ENCODE assay signal across 20 cellular contexts in genomic region chr15:78685925-78686324, GRCh38. TPM values are rescaled to one million over a fixed set of nuclear protein-coding genes. Genes with fewer than 3 reads are reported as not detected.
"Had no signal": no experiment of that assay in that cellular context is flagged by ENCODE, and none has a peak within 500 bp of the region (broad histone marks: within the 10 kb centered on the region; RNA-seq: fewer than 3 reads in every experiment).

No MANE protein-coding gene starts in this region.

- H3K36me3 ChIP-seq: heart left ventricle, lower lobe of right lung, neutrophil, thyroid gland, uterus, WERI-Rb-1 had no signal

- H3K4me1 ChIP-seq: lower lobe of right lung, thyroid gland, uterus had no signal

- H3K27ac ChIP-seq: dorsolateral prefrontal cortex, heart left ventricle, lower lobe of right lung, neutrophil, thyroid gland, uterus had no signal

- H3K4me1 Mint-ChIP-seq: activated naive CD8-positive, alpha-beta T cell treated with anti-CD3 and anti-CD28 coated beads, Interleukin-2, amount 10 ng/mL, durations not matched to agents 7 days and 5 days; stimulated activated memory B cell treated with anti-CD40 and anti-IgM and Interleukin-4, amounts not matched to agents 10 μg/mL and 1 μg/mL and 100 μg/mL, for 72 hours had no signal

- H3K9me3 ChIP-seq: lower lobe of right lung, neutrophil, thyroid gland, uterus had no signal

- H3K4me3 ChIP-seq: dorsolateral prefrontal cortex, heart left ventricle, lower lobe of right lung, thyroid gland, uterus had no signal

- FAIRE-seq: bronchial epithelial cell, frontal cortex had no signal

- H3K36me3 Mint-ChIP-seq: activated CD4-positive, alpha-beta memory T cell treated with anti-CD3 and anti-CD28 coated beads for 36 hours; activated naive CD8-positive, alpha-beta T cell treated with anti-CD3 and anti-CD28 coated beads, Interleukin-2, amount 10 ng/mL, durations not matched to agents 7 days and 5 days; stimulated activated memory B cell treated with anti-CD40 and anti-IgM and Interleukin-4, amounts not matched to agents 10 μg/mL and 1 μg/mL and 100 μg/mL, for 72 hours had no signal

- H3K27me3 Mint-ChIP-seq: activated CD4-positive, alpha-beta memory T cell treated with anti-CD3 and anti-CD28 coated beads for 36 hours; activated CD4-positive, alpha-beta T cell treated with anti-CD3 and anti-CD28 coated beads for 36 hours had no signal

- H3K27me3 ChIP-seq: neutrophil, thyroid gland, uterus had no signal

- ATAC-seq: activated CD4-positive, alpha-beta T cell treated with anti-CD3 and anti-CD28 coated beads for 36 hours; heart left ventricle; lower lobe of right lung; stimulated activated memory B cell treated with anti-CD40 and anti-IgM and Interleukin-4, amounts not matched to agents 10 μg/mL and 1 μg/mL and 100 μg/mL, for 72 hours had no signal

- H3K27ac Mint-ChIP-seq: activated CD4-positive, alpha-beta memory T cell treated with anti-CD3 and anti-CD28 coated beads for 36 hours; activated CD4-positive, alpha-beta T cell treated with anti-CD3 and anti-CD28 coated beads for 36 hours; activated naive CD8-positive, alpha-beta T cell treated with anti-CD3 and anti-CD28 coated beads, Interleukin-2, amount 10 ng/mL, durations not matched to agents 7 days and 5 days; activated T-helper 1 cell treated with anti-CD3 and anti-CD28 coated beads, Interleukin-12 subunit alpha, Interleukin-12 subunit beta, Interleukin-2, Interleukin-4 antibody, amounts not matched to agents 30 ng/mL and 10 ng/mL and 1 ng/mL, durations not matched to agents 14 hours and 24 hours and 36 hours; endodermal cell; stimulated activated memory B cell treated with anti-CD40 and anti-IgM and Interleukin-4, amounts not matched to agents 10 μg/mL and 1 μg/mL and 100 μg/mL, for 72 hours; T-helper 1 cell treated with Interleukin-12 subunit alpha and Interleukin-12 subunit beta and Interleukin-4 antibody, amounts not matched to agents 30 μg/mL and 1 μg/mL, for 36 hours had no signal

- DNase-seq: activated CD4-positive, alpha-beta memory T cell treated with anti-CD3 and anti-CD28 coated beads for 36 hours; activated CD4-positive, alpha-beta T cell treated with anti-CD3 and anti-CD28 coated beads for 36 hours; activated naive CD4-positive, alpha-beta T cell; activated naive CD8-positive, alpha-beta T cell treated with anti-CD3 and anti-CD28 coated beads, Interleukin-2, amount 10 ng/mL, durations not matched to agents 7 days and 5 days; anterior cingulate cortex; dorsolateral prefrontal cortex; lower lobe of right lung; posterior cingulate gyrus; retina; thyroid gland; uterus; WERI-Rb-1 had no signal

- H3K4me3 Mint-ChIP-seq: activated CD4-positive, alpha-beta memory T cell treated with anti-CD3 and anti-CD28 coated beads for 36 hours; activated CD4-positive, alpha-beta T cell treated with anti-CD3 and anti-CD28 coated beads for 36 hours; activated naive CD8-positive, alpha-beta T cell treated with anti-CD3 and anti-CD28 coated beads, Interleukin-2, amount 10 ng/mL, durations not matched to agents 7 days and 5 days; activated T-helper 1 cell treated with anti-CD3 and anti-CD28 coated beads, Interleukin-12 subunit alpha, Interleukin-12 subunit beta, Interleukin-2, Interleukin-4 antibody, amounts not matched to agents 30 ng/mL and 10 ng/mL and 1 ng/mL, durations not matched to agents 14 hours and 24 hours and 36 hours; endodermal cell; stimulated activated memory B cell treated with anti-CD40 and anti-IgM and Interleukin-4, amounts not matched to agents 10 μg/mL and 1 μg/mL and 100 μg/mL, for 72 hours; T-helper 1 cell treated with Interleukin-12 subunit alpha and Interleukin-12 subunit beta and Interleukin-4 antibody, amounts not matched to agents 30 μg/mL and 1 μg/mL, for 36 hours had no signal

- H3K9me3 Mint-ChIP-seq: activated CD4-positive, alpha-beta memory T cell treated with anti-CD3 and anti-CD28 coated beads for 36 hours; activated naive CD8-positive, alpha-beta T cell treated with anti-CD3 and anti-CD28 coated beads, Interleukin-2, amount 10 ng/mL, durations not matched to agents 7 days and 5 days; activated T-helper 1 cell treated with anti-CD3 and anti-CD28 coated beads, Interleukin-12 subunit alpha, Interleukin-12 subunit beta, Interleukin-2, Interleukin-4 antibody, amounts not matched to agents 30 ng/mL and 10 ng/mL and 1 ng/mL, durations not matched to agents 14 hours and 24 hours and 36 hours; endodermal cell; stimulated activated memory B cell treated with anti-CD40 and anti-IgM and Interleukin-4, amounts not matched to agents 10 μg/mL and 1 μg/mL and 100 μg/mL, for 72 hours; T-helper 1 cell treated with Interleukin-12 subunit alpha and Interleukin-12 subunit beta and Interleukin-4 antibody, amounts not matched to agents 30 μg/mL and 1 μg/mL, for 36 hours had no signal

RNA-seq across cellular contexts. Expression of gene CHRNB4, which starts 44.9 kb away (rescaled TPM):
- total RNA-seq: activated CD4-positive, alpha-beta memory T cell treated with anti-CD3 and anti-CD28 coated beads for 36 hours; activated CD4-positive, alpha-beta T cell treated with anti-CD3 and anti-CD28 coated beads for 36 hours; activated naive CD8-positive, alpha-beta T cell treated with anti-CD3 and anti-CD28 coated beads, Interleukin-2, amount 10 ng/mL, durations not matched to agents 7 days and 5 days; activated T-helper 1 cell treated with anti-CD3 and anti-CD28 coated beads, Interleukin-12 subunit alpha, Interleukin-12 subunit beta, Interleukin-2, Interleukin-4 antibody, amounts not matched to agents 30 ng/mL and 10 ng/mL and 1 ng/mL, durations not matched to agents 14 hours and 24 hours and 36 hours; bronchial epithelial cell; lower lobe of right lung; thyroid gland had no signal
